ENCODE assay signal across 28 cellular contexts in the genomic region with DNA sequence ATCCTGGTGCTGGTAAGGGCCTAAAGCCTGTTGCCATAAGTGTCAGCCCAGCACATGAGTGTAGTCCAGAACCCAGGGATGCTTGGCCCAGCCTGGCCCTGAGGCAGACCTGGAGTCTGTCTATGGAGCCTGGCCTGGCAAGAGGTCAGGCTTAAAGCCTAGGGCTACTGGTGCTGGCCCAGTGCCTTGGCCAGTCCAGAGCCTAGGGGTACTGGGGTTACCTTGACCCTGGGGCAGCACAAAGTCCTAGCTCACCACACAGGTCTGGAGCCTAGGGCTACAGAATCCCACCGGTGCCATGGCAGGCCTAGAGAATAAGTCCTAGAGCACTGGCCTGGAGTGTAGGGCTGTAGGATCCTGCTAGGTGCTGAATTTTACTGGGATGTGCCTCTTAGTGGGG.
"Had no signal": no experiment of that assay in that cellular context is flagged by ENCODE, and none has a peak within 500 bp of the region (broad histone marks: within the 10 kb centered on the region; RNA-seq: fewer than 3 reads in every experiment).

No MANE protein-coding gene starts in this region.

- H3K9me3 ChIP-seq: esophagus squamous epithelium, gastrocnemius medialis, left ventricle myocardium inferior, lower lobe of right lung, mucosa of descending colon had no signal

- H3K4me3 Mint-ChIP-seq: dendritic cell treated with granulocyte-macrophage colony-stimulating factor and Interleukin-4, amounts not matched to agents 40 ng/mL and 50 ng/mL, for 4 days; effector memory CD8-positive, alpha-beta T cell; endodermal cell; mesothelial cell of epicardium had no signal

- H3K4me3 ChIP-seq: coronary artery, esophagus squamous epithelium, gastrocnemius medialis, heart right ventricle, left ventricle myocardium inferior, lower lobe of right lung, mucosa of descending colon had no signal

- H3K9me3 Mint-ChIP-seq: dendritic cell treated with granulocyte-macrophage colony-stimulating factor and Interleukin-4, amounts not matched to agents 40 ng/mL and 50 ng/mL, for 4 days; effector memory CD8-positive, alpha-beta T cell had no signal

- H3K27me3 Mint-ChIP-seq: dendritic cell treated with granulocyte-macrophage colony-stimulating factor and Interleukin-4, amounts not matched to agents 40 ng/mL and 50 ng/mL, for 4 days; effector memory CD8-positive, alpha-beta T cell had no signal

- H3K4me1 Mint-ChIP-seq: endodermal cell, mesothelial cell of epicardium had no signal

- H3K27me3 ChIP-seq: esophagus squamous epithelium, gastrocnemius medialis, heart right ventricle had no signal

- H3K36me3 ChIP-seq: esophagus squamous epithelium, gastrocnemius medialis, heart right ventricle, left ventricle myocardium inferior, lower lobe of right lung had no signal

- ATAC-seq: effector memory CD8-positive, alpha-beta T cell; esophagus mucosa; gastrocnemius medialis; heart right ventricle; left colon; left lobe of liver; lower lobe of right lung; mucosa of descending colon had no signal

- DNase-seq: effector CD8-positive, alpha-beta T cell; effector memory CD8-positive, alpha-beta T cell; endodermal cell; erythroblast; esophagus squamous epithelium; foreskin fibroblast; foreskin melanocyte; gastrocnemius medialis; glutamatergic neuron; head of caudate nucleus; heart right ventricle; hippocampal formation; kidney glomerular epithelial cell; left colon; left ventricle myocardium inferior; lower lobe of right lung; mesenchymal stem cell; mucosa of descending colon had no signal

- FAIRE-seq: colon, endometrium, islet of Langerhans, keratinocyte had no signal

- H3K27ac ChIP-seq: coronary artery, epithelial cell of prostate, esophagus squamous epithelium, gastrocnemius medialis, heart right ventricle, left ventricle myocardium inferior, lower lobe of right lung had no signal

- H3K36me3 Mint-ChIP-seq: mesothelial cell of epicardium had no signal

- H3K4me1 ChIP-seq: esophagus squamous epithelium, gastrocnemius medialis, heart right ventricle, left ventricle myocardium inferior, lower lobe of right lung had no signal

- H3K27ac Mint-ChIP-seq: dendritic cell treated with granulocyte-macrophage colony-stimulating factor and Interleukin-4, amounts not matched to agents 40 ng/mL and 50 ng/mL, for 4 days; effector memory CD8-positive, alpha-beta T cell; endodermal cell; mesothelial cell of epicardium had no signal
